In the genomic region with DNA sequence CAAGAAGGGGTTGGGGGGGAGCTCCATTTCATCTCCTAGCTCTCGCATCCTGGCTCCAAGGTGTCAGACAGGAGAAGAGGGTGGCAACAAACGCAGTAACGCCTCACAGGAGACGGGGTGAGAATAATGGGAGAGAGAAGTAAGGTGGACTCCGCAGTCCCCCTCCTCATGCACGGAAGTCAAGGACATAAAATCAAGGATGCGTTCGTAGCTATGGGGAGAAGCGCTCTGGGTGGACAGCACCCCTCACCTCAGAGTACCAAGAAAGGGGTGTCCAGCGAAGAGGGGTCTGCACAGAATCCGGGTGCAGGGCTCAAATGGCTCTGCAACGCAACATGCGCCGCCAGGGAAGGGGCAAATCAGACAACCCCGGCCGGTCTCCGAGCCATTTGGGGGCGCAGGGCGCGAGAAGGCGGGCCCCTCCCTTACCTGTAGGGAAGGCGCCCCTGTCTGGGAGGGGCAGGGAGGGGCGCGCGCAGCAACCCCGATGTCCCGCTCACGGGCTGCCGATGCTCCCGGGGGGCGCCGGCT, we compare ENCODE assay signal across 2 cellular contexts.
TF ChIP-seq lines count a peak whose summit lies in the region.

No MANE protein-coding gene starts in this region.

TF ChIP-seq in SK-N-SH, 30 proteins besides CTCF, POLR2A, EP300 and RAD21 (continued from another document):
- TF ChIP-seq USF1 (IDR thresholded peaks at IDR 0.05; ENCODE audit: borderline replicate concordance, low read depth): no peak
- no peak for TF ChIP-seq REST (IDR thresholded peaks at IDR 0.05; ENCODE audit: low read depth, low read length)
- no peak for TF ChIP-seq TAF1 (IDR thresholded peaks at IDR 0.05; ENCODE audit: borderline replicate concordance, low read depth, low read length)
- TF ChIP-seq RCOR1 (IDR thresholded peaks at IDR 0.05; ENCODE audit: low read length): no peak
- TF ChIP-seq MEF2A (IDR thresholded peaks at IDR 0.05; ENCODE audit: borderline replicate concordance, low read depth): no peak
- TF ChIP-seq, protein P1, sequence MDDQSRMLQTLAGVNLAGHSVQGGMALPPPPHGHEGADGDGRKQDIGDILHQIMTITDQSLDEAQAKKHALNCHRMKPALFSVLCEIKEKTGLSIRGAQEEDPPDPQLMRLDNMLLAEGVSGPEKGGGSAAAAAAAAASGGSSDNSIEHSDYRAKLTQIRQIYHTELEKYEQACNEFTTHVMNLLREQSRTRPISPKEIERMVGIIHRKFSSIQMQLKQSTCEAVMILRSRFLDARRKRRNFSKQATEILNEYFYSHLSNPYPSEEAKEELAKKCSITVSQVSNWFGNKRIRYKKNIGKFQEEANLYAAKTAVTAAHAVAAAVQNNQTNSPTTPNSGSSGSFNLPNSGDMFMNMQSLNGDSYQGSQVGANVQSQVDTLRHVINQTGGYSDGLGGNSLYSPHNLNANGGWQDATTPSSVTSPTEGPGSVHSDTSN (IDR thresholded peaks at IDR 0.05): no peak
- TF ChIP-seq USF2 (IDR thresholded peaks at IDR 0.05; ENCODE audit: borderline replicate concordance, low read depth, low read length): no peak
- TF ChIP-seq RXRA (IDR thresholded peaks at IDR 0.05; ENCODE audit: borderline replicate concordance, low read depth): no peak
- TF ChIP-seq TEAD4 (IDR thresholded peaks at IDR 0.05; ENCODE audit: borderline replicate concordance, insufficient read depth): no peak
- no peak for TF ChIP-seq GABPA (IDR thresholded peaks at IDR 0.05; ENCODE audit: low read depth)
- no peak for TF ChIP-seq NFIC (IDR thresholded peaks at IDR 0.05; ENCODE audit: borderline replicate concordance)

TF ChIP-seq in SK-N-SH treated with all-trans-retinoic acid at 6 μM for 48 hours, 23 proteins besides CTCF, POLR2A, EP300 and RAD21 (continued from another document):
- TF ChIP-seq POU6F1 (CRISPR knock-in tag; IDR thresholded peaks at IDR 0.05; ENCODE audit: borderline replicate concordance, low read depth) (no peak), ZNF565 (CRISPR knock-in tag; conservative IDR thresholded peaks at IDR 0.05; ENCODE audit: low read depth) (no peak), BACH2 (CRISPR knock-in tag; IDR thresholded peaks at IDR 0.05; ENCODE audit: borderline replicate concordance) (no peak), ZNF8 (CRISPR knock-in tag; IDR thresholded peaks at IDR 0.05) (no peak)
- TF ChIP-seq, protein P2, sequence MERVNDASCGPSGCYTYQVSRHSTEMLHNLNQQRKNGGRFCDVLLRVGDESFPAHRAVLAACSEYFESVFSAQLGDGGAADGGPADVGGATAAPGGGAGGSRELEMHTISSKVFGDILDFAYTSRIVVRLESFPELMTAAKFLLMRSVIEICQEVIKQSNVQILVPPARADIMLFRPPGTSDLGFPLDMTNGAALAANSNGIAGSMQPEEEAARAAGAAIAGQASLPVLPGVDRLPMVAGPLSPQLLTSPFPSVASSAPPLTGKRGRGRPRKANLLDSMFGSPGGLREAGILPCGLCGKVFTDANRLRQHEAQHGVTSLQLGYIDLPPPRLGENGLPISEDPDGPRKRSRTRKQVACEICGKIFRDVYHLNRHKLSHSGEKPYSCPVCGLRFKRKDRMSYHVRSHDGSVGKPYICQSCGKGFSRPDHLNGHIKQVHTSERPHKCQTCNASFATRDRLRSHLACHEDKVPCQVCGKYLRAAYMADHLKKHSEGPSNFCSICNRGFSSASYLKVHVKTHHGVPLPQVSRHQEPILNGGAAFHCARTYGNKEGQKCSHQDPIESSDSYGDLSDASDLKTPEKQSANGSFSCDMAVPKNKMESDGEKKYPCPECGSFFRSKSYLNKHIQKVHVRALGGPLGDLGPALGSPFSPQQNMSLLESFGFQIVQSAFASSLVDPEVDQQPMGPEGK (CRISPR knock-in tag; IDR thresholded peaks at IDR 0.05; ENCODE audit: borderline replicate concordance): no peak
